8 cellular contexts compared by ENCODE assay signal in genomic region chr2:69437751-69438154, GRCh38. TPM values are rescaled to one million over a fixed set of nuclear protein-coding genes. Genes with fewer than 3 reads are reported as not detected.
A peak's percentile ranks its signal among the peaks of the same experiment; 100 is the strongest.
DNase-seq lines count a peak whose midpoint lies in the region; ATAC-seq and TF ChIP-seq lines count a peak whose summit lies in the region.

No MANE protein-coding gene starts in this region.

- H3K36me3 ChIP-seq in A673 (ENCODE audit: insufficient read depth, low read length, poor library complexity, severe bottlenecking) = no peaks in the 10 kb centered on the region
- H3K36me3 ChIP-seq in GM23338 (ENCODE audit: insufficient read depth) = no peaks in the 10 kb centered on the region
- H3K36me3 ChIP-seq in heart right ventricle = no peaks in the 10 kb centered on the region

- peaks cover 4% of the 10 kb centered on the region for H3K4me1 ChIP-seq in A673 (ENCODE audit: insufficient read depth, low read length, poor library complexity, severe bottlenecking)
- H3K4me1 ChIP-seq in GM23338 (ENCODE audit: insufficient read depth) = peaks cover 26% of the 10 kb centered on the region
- H3K4me1 ChIP-seq in heart right ventricle = peaks cover 0 to 35% (median 25%) of the 10 kb centered on the region in 9 donors

- ATAC-seq in GM23338 = peak; percentile 42
- peak; percentile 1 for ATAC-seq in activated CD8-positive, alpha-beta T cell treated with anti-CD3 and anti-CD28 coated beads for 36 hours
- peak; percentile 24 to 75 (median 59) for ATAC-seq in heart right ventricle
- peak; percentile 76 for ATAC-seq in sciatic nerve
- no peak for ATAC-seq in HG03175 (IDR thresholded peaks at IDR 0.05; ENCODE audit: unreplicated experiment)
- no peak for ATAC-seq in HG03520 (IDR thresholded peaks at IDR 0.05; ENCODE audit: unreplicated experiment)

- TSS peak; percentile 94 for BruUV-seq in A673 (replicated peaks; lab: Mats Ljungman, UMichigan)

- H3K9me2 ChIP-seq in GM23338 (ENCODE audit: insufficient read depth) = peaks cover 7% of the 10 kb centered on the region; the same call in 1 of the 2 replicates

- H3K9me3 Mint-ChIP-seq in GM23338 = 0 out of 3 replicates have a peak, but pooled peaks cover 5% of the 10 kb centered on the region
- peaks cover 10% of the 10 kb centered on the region for H3K9me3 Mint-ChIP-seq in activated CD8-positive, alpha-beta T cell treated with anti-CD3 and anti-CD28 coated beads for 36 hours

- H3K9me3 ChIP-seq in A673 (ENCODE audit: low read depth, low read length, poor library complexity, severe bottlenecking) (no peaks in the 10 kb centered on the region), heart right ventricle (no peaks in the 10 kb centered on the region)

- peaks cover 29% of the 10 kb centered on the region for H3K4me1 Mint-ChIP-seq in GM23338
- H3K4me1 Mint-ChIP-seq in activated CD8-positive, alpha-beta T cell treated with anti-CD3 and anti-CD28 coated beads for 36 hours (ENCODE audit: low read depth) = peaks cover 28% of the 10 kb centered on the region

- no peaks in the 10 kb centered on the region; the same call in 2 of the 3 replicates for H3K36me3 Mint-ChIP-seq in GM23338 (ENCODE audit: low read depth)
- H3K36me3 Mint-ChIP-seq in activated CD8-positive, alpha-beta T cell treated with anti-CD3 and anti-CD28 coated beads for 36 hours (ENCODE audit: low read depth) = peaks cover 14% of the 10 kb centered on the region

- H3K79me2 ChIP-seq in GM23338 (replicated peaks; ENCODE audit: insufficient read depth) = no peaks in the 10 kb centered on the region; the same call in 1 of the 2 replicates

- POLR2A ChIA-PET in A673 (lab: Charles Lee; ENCODE audit: low non-redundant PET) = no interaction called here
- POLR2A ChIA-PET in activated CD8-positive, alpha-beta T cell treated with anti-CD3 and anti-CD28 coated beads for 36 hours (lab: Charles Lee) = interaction anchor here (0.9 to 2.5 kb wide), 11 partner anchors 9 to 68 kb away, joined by 3 to 25 read pairs (median 4); no protein-coding TSS in a partner anchor

- peak overlapping the region; percentile 98 for H3K27ac Mint-ChIP-seq in GM23338
- H3K27ac Mint-ChIP-seq in activated CD8-positive, alpha-beta T cell treated with anti-CD3 and anti-CD28 coated beads for 36 hours = peak overlapping the region; percentile 93

- H3K4me3 ChIP-seq in A673 (ENCODE audit: low read depth, low read length, poor library complexity, severe bottlenecking) (peak overlapping the region; percentile 67), GM23338 (peak overlapping the region; percentile 62), heart right ventricle (peak overlapping the region; percentile 69 to 95 (median 88))

- CTCF ChIA-PET in A673 (lab: Charles Lee) = no interaction called here
- CTCF ChIA-PET in activated CD8-positive, alpha-beta T cell treated with anti-CD3 and anti-CD28 coated beads for 36 hours (lab: Charles Lee) = interaction anchor here (0.6 to 3.0 kb wide), 31 partner anchors 9 to 382 kb away, joined by 3 to 13 read pairs (median 4); no protein-coding TSS in a partner anchor

- H3K27me3 ChIP-seq in A673 (replicated peaks; ENCODE audit: insufficient read depth, low read depth, low read length, poor library complexity) = no peaks in the 10 kb centered on the region
- H3K27me3 ChIP-seq in GM23338 (ENCODE audit: insufficient read depth) = no peaks in the 10 kb centered on the region
- H3K27me3 ChIP-seq in heart right ventricle = no peaks in the 10 kb centered on the region

- no peak for TF ChIP-seq CTCF in A673 (conservative IDR thresholded peaks at IDR 0.05; ENCODE audit: low read depth, low read length)
- TF ChIP-seq CTCF in GM23338 (conservative IDR thresholded peaks at IDR 0.05; ENCODE audit: low read depth in 2 of 2) = no peak; a peak in 1 of 4 replicates
- TF ChIP-seq CTCF in activated CD8-positive, alpha-beta T cell treated with anti-CD3 and anti-CD28 coated beads for 36 hours (IDR thresholded peaks at IDR 0.05) = no peak
- no peak for TF ChIP-seq CTCF in heart right ventricle (IDR thresholded peaks at IDR 0.05)

- peak overlapping the region; percentile 95 for H3K4me3 Mint-ChIP-seq in GM23338
- peak overlapping the region; percentile 97 for H3K4me3 Mint-ChIP-seq in activated CD8-positive, alpha-beta T cell treated with anti-CD3 and anti-CD28 coated beads for 36 hours

- H3K27ac ChIP-seq in A673 (ENCODE audit: low read depth, low read length, poor library complexity, severe bottlenecking) = peak overlapping the region; percentile 91
- peak overlapping the region; percentile 96 for H3K27ac ChIP-seq in GM23338 (ENCODE audit: low read depth)
- H3K27ac ChIP-seq in heart right ventricle = peak overlapping the region; percentile 92 to 98 (median 95)

- H4K20me1 ChIP-seq in GM23338 (replicated peaks; ENCODE audit: insufficient read depth) = no peaks in the 10 kb centered on the region

- H3F3A ChIP-seq in GM23338 (replicated peaks; ENCODE audit: low read depth) = peaks cover 5% of the 10 kb centered on the region

- peak overlapping the region; percentile 97 for H2AFZ ChIP-seq in GM23338

- no peak for DNase-seq in A673 (ENCODE audit: low spot score)
- no peak for DNase-seq in GM23338 (ENCODE audit: low spot score)
- peak; percentile 10 for DNase-seq in activated CD8-positive, alpha-beta T cell treated with anti-CD3 and anti-CD28 coated beads for 36 hours
- DNase-seq in heart right ventricle = peak in 1 of 2 donors; percentile 68
- DNase-seq in sciatic nerve (ENCODE audit: low spot score) = peak; percentile 72
- DNase-seq in effector CD8-positive, alpha-beta T cell (lab: John Stamatoyannopoulos, UW) = no peak

- H3K4me2 ChIP-seq in GM23338 = peak overlapping the region; percentile 80

- peaks cover 11% of the 10 kb centered on the region for H3K27me3 Mint-ChIP-seq in GM23338 (ENCODE audit: insufficient read depth, low read depth, poor library complexity)
- no peaks in the 10 kb centered on the region for H3K27me3 Mint-ChIP-seq in activated CD8-positive, alpha-beta T cell treated with anti-CD3 and anti-CD28 coated beads for 36 hours

- 37 to 39% methylated on average over 7 of the region's 7 CpGs for WGBS in heart right ventricle, 2 donors

- intact Hi-C loops in A673 (cut with micrococcal nuclease; ENCODE audit: unreplicated experiment) = no loop called here
- intact Hi-C loops in activated CD8-positive, alpha-beta T cell treated with anti-CD3 and anti-CD28 coated beads for 36 hours (cut with micrococcal nuclease) = no loop called here
- intact Hi-C loops in heart right ventricle (cut with DNase I) = loop anchor here in 2 of 10 donors (5.0 kb wide), 1 partner anchor 50 kb away; the partner anchor contains the start of gene GFPT1 (in 2 of the 2)
- intact Hi-C loops in sciatic nerve (cut with DNase I) = no loop called here

TF ChIP-seq in GM23338, 12 proteins besides CTCF, POLR2A, EP300 and RAD21 (continues in another document):
- TF ChIP-seq ZNF331 (CRISPR knock-in tag; IDR thresholded peaks at IDR 0.05; ENCODE audit: low read depth) = no peak

RNA-seq across cellular contexts. Expression of gene NFU1, which starts 0.5 kb away (rescaled TPM):
- total RNA-seq in A673 (2021) (54.3 and 65.4 TPM in 2 replicates), heart right ventricle (100 to 1,000 TPM in 9 of 10 donors, 10 to 100 TPM in 1; 97.9 to 148 (median 125) TPM), sciatic nerve (35.5 TPM)
- total RNA-seq in GM23338 (2014; rRNA removed; shearing (Covaris generic)) = 27.5 and 39.9 TPM in 2 replicates
- polyA plus RNA-seq in GM23338 (2016; fragmentation: Nextera tagmentation; extraction: Ambion mirVana) (96.7 and 102 TPM in 2 replicates), heart right ventricle (10 to 100 TPM; 72.0 to 87.4 TPM)
- total RNA-seq in activated CD8-positive, alpha-beta T cell treated with anti-CD3 and anti-CD28 coated beads for 36 hours = 10 to 100 TPM; 41.0 to 46.2 TPM

RNA-seq across cellular contexts. Expression of gene GFPT1, which starts 50.7 kb away (rescaled TPM):
- 53.0 and 56.9 TPM in 2 replicates for total RNA-seq in A673 (2021)
- total RNA-seq in GM23338 (2014; rRNA removed; shearing (Covaris generic)) = 62.0 and 65.2 TPM in 2 replicates
- polyA plus RNA-seq in GM23338 (2016; fragmentation: Nextera tagmentation; extraction: Ambion mirVana) = 45.9 and 60.8 TPM in 2 replicates
- 10 to 100 TPM; 37.8 to 38.0 TPM for total RNA-seq in activated CD8-positive, alpha-beta T cell treated with anti-CD3 and anti-CD28 coated beads for 36 hours
- 10 to 100 TPM; 30.8 to 90.3 (median 65.7) TPM for total RNA-seq in heart right ventricle
- 10 to 100 TPM in 1 of 2 donors, 1 to 10 TPM in 1; 5.0 to 14.4 TPM for polyA plus RNA-seq in heart right ventricle
- 45.0 TPM for total RNA-seq in sciatic nerve

Comparison
In these comparisons a context has a peak if more than half of its experiments do, and no peak if none do; other contexts are left out.
1. DNase-seq: peak in activated CD8-positive, alpha-beta T cell treated with anti-CD3 and anti-CD28 coated beads for 36 hours (single experiment) and sciatic nerve (single experiment); none in A673 (single experiment), GM23338 (single experiment) and effector CD8-positive, alpha-beta T cell (single experiment).
2. ATAC-seq: peak in GM23338 (single experiment), activated CD8-positive, alpha-beta T cell treated with anti-CD3 and anti-CD28 coated beads for 36 hours (single experiment), heart right ventricle (8 of 8) and sciatic nerve (single experiment); none in HG03175 (single experiment) and HG03520 (single experiment).
3. Peak in every context shown above with its lines, with median percentiles within 50 percentile points of each other: H3K27ac ChIP-seq and H3K4me3 ChIP-seq.